ENCODE assay signal across 1 cellular context in genomic region chr17:75047398-75048098, GRCh38.
TF ChIP-seq lines count a peak whose summit lies in the region.

No MANE protein-coding gene starts in this region.

TF ChIP-seq in IMR-90, 13 proteins besides CTCF, POLR2A, EP300 and RAD21 (continued from another document):
- no peak for TF ChIP-seq MAZ (IDR thresholded peaks at IDR 0.05; ENCODE audit: borderline replicate concordance, low read depth, low read length)
- TF ChIP-seq MAFK (IDR thresholded peaks at IDR 0.05; ENCODE audit: low read depth, low read length) = no peak
- TF ChIP-seq RCOR1 (IDR thresholded peaks at IDR 0.05; ENCODE audit: insufficient replicate concordance, low read length) = no peak
- TF ChIP-seq RFX5 (IDR thresholded peaks at IDR 0.05; ENCODE audit: low read depth, low read length) = no peak
- no peak for TF ChIP-seq MXI1 (IDR thresholded peaks at IDR 0.05; ENCODE audit: borderline replicate concordance, low read depth, low read length)
- TF ChIP-seq FOS (IDR thresholded peaks at IDR 0.05; ENCODE audit: low read depth, low read length) = no peak
- no peak for TF ChIP-seq BHLHE40 (IDR thresholded peaks at IDR 0.05; ENCODE audit: low read depth, low read length)
- no peak for TF ChIP-seq NFE2L2 (IDR thresholded peaks at IDR 0.05; ENCODE audit: low read depth, low read length)
- TF ChIP-seq, protein P1, sequence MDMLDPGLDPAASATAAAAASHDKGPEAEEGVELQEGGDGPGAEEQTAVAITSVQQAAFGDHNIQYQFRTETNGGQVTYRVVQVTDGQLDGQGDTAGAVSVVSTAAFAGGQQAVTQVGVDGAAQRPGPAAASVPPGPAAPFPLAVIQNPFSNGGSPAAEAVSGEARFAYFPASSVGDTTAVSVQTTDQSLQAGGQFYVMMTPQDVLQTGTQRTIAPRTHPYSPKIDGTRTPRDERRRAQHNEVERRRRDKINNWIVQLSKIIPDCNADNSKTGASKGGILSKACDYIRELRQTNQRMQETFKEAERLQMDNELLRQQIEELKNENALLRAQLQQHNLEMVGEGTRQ (IDR thresholded peaks at IDR 0.05; ENCODE audit: low read depth, low read length) = no peak
